ENCODE assay signal across 1 cellular context in genomic region chr11:45804806-45805304, GRCh38.
TF ChIP-seq lines count a peak whose summit lies in the region.

SLC35C1 (plus strand) TSS chr11:45805149; CDS start chr11:45805802, 653 bp downstream.

TF ChIP-seq in GM12878, 131 proteins besides CTCF, POLR2A, EP300 and RAD21 (continued from another document and continues in another):
- TF ChIP-seq SMC3 (IDR thresholded peaks at IDR 0.05; ENCODE audit: borderline replicate concordance, low read length) (no peak), WRNIP1 (IDR thresholded peaks at IDR 0.05; ENCODE audit: borderline replicate concordance, low read depth, low read length) (no peak), CUX1 (IDR thresholded peaks at IDR 0.05; ENCODE audit: insufficient replicate concordance, low read depth, low read length) (no peak), ZSCAN29 (IDR thresholded peaks at IDR 0.05) (no peak), SRF (IDR thresholded peaks at IDR 0.05; ENCODE audit: low read depth in 2 of 2, low read length in 2 of 2) (peak; percentile 88 to 94), ZBTB40 (IDR thresholded peaks at IDR 0.05; ENCODE audit: borderline replicate concordance) (no peak), HDAC2 (IDR thresholded peaks at IDR 0.05) (no peak), EGR1 (IDR thresholded peaks at IDR 0.05; ENCODE audit: borderline replicate concordance in 1 of 2, low read depth in 2 of 2, low read length in 2 of 2) (peak in 1 of 2 experiments; percentile 28; a peak in 1 of 3 replicates), CBX5 (IDR thresholded peaks at IDR 0.05; ENCODE audit: low read depth) (no peak), ZNF592 (IDR thresholded peaks at IDR 0.05) (no peak), NBN (IDR thresholded peaks at IDR 0.05) (peak; percentile 49; the same call in 1 of the 2 replicates), ATF3 (IDR thresholded peaks at IDR 0.05; ENCODE audit: borderline replicate concordance, extremely low read depth, low read depth, low read length) (no peak), BHLHE40 (IDR thresholded peaks at IDR 0.05; ENCODE audit: borderline replicate concordance in 1 of 2, low read depth in 2 of 2, low read length in 1 of 2) (peak; percentile 47 to 67; a peak in 1 of 4 replicates), MXI1 (IDR thresholded peaks at IDR 0.05; ENCODE audit: low read depth, low read length) (peak; percentile 58), RAD51 (IDR thresholded peaks at IDR 0.05) (peak; percentile 53), SMARCA5 (IDR thresholded peaks at IDR 0.05) (no peak), NR2F1 (conservative IDR thresholded peaks at IDR 0.05) (no peak), POLR2AphosphoS5 (IDR thresholded peaks at IDR 0.05; ENCODE audit: low read length) (peak; percentile 74; the same call in 1 of the 2 replicates), ZNF622 (IDR thresholded peaks at IDR 0.05) (no peak), MAX (IDR thresholded peaks at IDR 0.05; ENCODE audit: low read depth, low read length) (peak; percentile 84; the same call in 1 of the 2 replicates), ZBTB33 (IDR thresholded peaks at IDR 0.05) (no peak), SREBF2 (IDR thresholded peaks at IDR 0.05; ENCODE audit: low read length) (no peak), USF1 (IDR thresholded peaks at IDR 0.05; ENCODE audit: borderline replicate concordance, extremely low read length, insufficient read depth, low read depth, low read length) (peak; percentile 75), ELK1 (IDR thresholded peaks at IDR 0.05; ENCODE audit: low read depth, low read length) (peak; percentile 78), IKZF2 (IDR thresholded peaks at IDR 0.05) (no peak), RELB (IDR thresholded peaks at IDR 0.05; ENCODE audit: low read depth) (peak; percentile 78), BACH1 (IDR thresholded peaks at IDR 0.05; ENCODE audit: borderline replicate concordance) (0 out of 2 replicates have a peak, but pooled peaks have one; percentile 44), TAF1 (IDR thresholded peaks at IDR 0.05; ENCODE audit: borderline replicate concordance, low read depth, low read length) (peak; percentile 59; the same call in 1 of the 2 replicates), RELA (IDR thresholded peaks at IDR 0.05; ENCODE audit: borderline replicate concordance, partially characterized antibody) (peak; percentile 39), SP1 (IDR thresholded peaks at IDR 0.05; ENCODE audit: low read depth, low read length) (peak; percentile 90), USF2 (IDR thresholded peaks at IDR 0.05; ENCODE audit: borderline replicate concordance, low read depth, low read length) (peak; percentile 58), YY1 (IDR thresholded peaks at IDR 0.05; ENCODE audit: low read depth, low read length) (peak; percentile 47; the same call in 1 of the 2 replicates)
